In genomic region chr6:8546496-8546895, GRCh38 we compare ENCODE assay signal across 1 cellular context.
TF ChIP-seq lines count a peak whose summit lies in the region.

No MANE protein-coding gene starts in this region.

TF ChIP-seq in H1, 55 proteins besides CTCF, POLR2A, EP300 and RAD21 (continued from another document):
- TF ChIP-seq, protein P1, sequence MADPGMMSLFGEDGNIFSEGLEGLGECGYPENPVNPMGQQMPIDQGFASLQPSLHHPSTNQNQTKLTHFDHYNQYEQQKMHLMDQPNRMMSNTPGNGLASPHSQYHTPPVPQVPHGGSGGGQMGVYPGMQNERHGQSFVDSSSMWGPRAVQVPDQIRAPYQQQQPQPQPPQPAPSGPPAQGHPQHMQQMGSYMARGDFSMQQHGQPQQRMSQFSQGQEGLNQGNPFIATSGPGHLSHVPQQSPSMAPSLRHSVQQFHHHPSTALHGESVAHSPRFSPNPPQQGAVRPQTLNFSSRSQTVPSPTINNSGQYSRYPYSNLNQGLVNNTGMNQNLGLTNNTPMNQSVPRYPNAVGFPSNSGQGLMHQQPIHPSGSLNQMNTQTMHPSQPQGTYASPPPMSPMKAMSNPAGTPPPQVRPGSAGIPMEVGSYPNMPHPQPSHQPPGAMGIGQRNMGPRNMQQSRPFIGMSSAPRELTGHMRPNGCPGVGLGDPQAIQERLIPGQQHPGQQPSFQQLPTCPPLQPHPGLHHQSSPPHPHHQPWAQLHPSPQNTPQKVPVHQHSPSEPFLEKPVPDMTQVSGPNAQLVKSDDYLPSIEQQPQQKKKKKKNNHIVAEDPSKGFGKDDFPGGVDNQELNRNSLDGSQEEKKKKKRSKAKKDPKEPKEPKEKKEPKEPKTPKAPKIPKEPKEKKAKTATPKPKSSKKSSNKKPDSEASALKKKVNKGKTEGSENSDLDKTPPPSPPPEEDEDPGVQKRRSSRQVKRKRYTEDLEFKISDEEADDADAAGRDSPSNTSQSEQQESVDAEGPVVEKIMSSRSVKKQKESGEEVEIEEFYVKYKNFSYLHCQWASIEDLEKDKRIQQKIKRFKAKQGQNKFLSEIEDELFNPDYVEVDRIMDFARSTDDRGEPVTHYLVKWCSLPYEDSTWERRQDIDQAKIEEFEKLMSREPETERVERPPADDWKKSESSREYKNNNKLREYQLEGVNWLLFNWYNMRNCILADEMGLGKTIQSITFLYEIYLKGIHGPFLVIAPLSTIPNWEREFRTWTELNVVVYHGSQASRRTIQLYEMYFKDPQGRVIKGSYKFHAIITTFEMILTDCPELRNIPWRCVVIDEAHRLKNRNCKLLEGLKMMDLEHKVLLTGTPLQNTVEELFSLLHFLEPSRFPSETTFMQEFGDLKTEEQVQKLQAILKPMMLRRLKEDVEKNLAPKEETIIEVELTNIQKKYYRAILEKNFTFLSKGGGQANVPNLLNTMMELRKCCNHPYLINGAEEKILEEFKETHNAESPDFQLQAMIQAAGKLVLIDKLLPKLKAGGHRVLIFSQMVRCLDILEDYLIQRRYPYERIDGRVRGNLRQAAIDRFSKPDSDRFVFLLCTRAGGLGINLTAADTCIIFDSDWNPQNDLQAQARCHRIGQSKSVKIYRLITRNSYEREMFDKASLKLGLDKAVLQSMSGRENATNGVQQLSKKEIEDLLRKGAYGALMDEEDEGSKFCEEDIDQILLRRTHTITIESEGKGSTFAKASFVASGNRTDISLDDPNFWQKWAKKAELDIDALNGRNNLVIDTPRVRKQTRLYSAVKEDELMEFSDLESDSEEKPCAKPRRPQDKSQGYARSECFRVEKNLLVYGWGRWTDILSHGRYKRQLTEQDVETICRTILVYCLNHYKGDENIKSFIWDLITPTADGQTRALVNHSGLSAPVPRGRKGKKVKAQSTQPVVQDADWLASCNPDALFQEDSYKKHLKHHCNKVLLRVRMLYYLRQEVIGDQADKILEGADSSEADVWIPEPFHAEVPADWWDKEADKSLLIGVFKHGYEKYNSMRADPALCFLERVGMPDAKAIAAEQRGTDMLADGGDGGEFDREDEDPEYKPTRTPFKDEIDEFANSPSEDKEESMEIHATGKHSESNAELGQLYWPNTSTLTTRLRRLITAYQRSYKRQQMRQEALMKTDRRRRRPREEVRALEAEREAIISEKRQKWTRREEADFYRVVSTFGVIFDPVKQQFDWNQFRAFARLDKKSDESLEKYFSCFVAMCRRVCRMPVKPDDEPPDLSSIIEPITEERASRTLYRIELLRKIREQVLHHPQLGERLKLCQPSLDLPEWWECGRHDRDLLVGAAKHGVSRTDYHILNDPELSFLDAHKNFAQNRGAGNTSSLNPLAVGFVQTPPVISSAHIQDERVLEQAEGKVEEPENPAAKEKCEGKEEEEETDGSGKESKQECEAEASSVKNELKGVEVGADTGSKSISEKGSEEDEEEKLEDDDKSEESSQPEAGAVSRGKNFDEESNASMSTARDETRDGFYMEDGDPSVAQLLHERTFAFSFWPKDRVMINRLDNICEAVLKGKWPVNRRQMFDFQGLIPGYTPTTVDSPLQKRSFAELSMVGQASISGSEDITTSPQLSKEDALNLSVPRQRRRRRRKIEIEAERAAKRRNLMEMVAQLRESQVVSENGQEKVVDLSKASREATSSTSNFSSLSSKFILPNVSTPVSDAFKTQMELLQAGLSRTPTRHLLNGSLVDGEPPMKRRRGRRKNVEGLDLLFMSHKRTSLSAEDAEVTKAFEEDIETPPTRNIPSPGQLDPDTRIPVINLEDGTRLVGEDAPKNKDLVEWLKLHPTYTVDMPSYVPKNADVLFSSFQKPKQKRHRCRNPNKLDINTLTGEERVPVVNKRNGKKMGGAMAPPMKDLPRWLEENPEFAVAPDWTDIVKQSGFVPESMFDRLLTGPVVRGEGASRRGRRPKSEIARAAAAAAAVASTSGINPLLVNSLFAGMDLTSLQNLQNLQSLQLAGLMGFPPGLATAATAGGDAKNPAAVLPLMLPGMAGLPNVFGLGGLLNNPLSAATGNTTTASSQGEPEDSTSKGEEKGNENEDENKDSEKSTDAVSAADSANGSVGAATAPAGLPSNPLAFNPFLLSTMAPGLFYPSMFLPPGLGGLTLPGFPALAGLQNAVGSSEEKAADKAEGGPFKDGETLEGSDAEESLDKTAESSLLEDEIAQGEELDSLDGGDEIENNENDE (IDR thresholded peaks at IDR 0.05; ENCODE audit: insufficient replicate concordance, low read length) = no peak
